Comparison of ENCODE assay signal across 2 cellular contexts in genomic region chr9:133120343-133121199, GRCh38.
TF ChIP-seq lines count a peak whose summit lies in the region.

No MANE protein-coding gene starts in this region.

TF ChIP-seq in IMR-90, 13 proteins besides CTCF, POLR2A, EP300 and RAD21:
- TF ChIP-seq MXI1 (IDR thresholded peaks at IDR 0.05; ENCODE audit: borderline replicate concordance, low read depth, low read length) (peak; percentile 58; the same call in 1 of the 2 replicates), ELK1 (IDR thresholded peaks at IDR 0.05; ENCODE audit: borderline replicate concordance, low read depth, low read length) (no peak)

TF ChIP-seq in HepG2, 621 proteins besides CTCF, POLR2A, EP300 and RAD21 (continues in another document):
- no peak for TF ChIP-seq MAZ (IDR thresholded peaks at IDR 0.05; ENCODE audit: borderline replicate concordance, low read depth, low read length)
- TF ChIP-seq MAZ (CRISPR knock-in tag; IDR thresholded peaks at IDR 0.05; ENCODE audit: low read depth) = peak; percentile 59
- 0 out of 2 replicates have a peak, but pooled peaks have one; percentile 25 for TF ChIP-seq ZNF138 (CRISPR knock-in tag; IDR thresholded peaks at IDR 0.05; ENCODE audit: low read depth)
- 0 out of 2 replicates have a peak, but pooled peaks have one; percentile 29 for TF ChIP-seq ISL2 (CRISPR knock-in tag; IDR thresholded peaks at IDR 0.05)
- no peak for TF ChIP-seq ZNF879 (CRISPR knock-in tag; IDR thresholded peaks at IDR 0.05)
- TF ChIP-seq SPEN (CRISPR knock-in tag; IDR thresholded peaks at IDR 0.05; ENCODE audit: low read depth) = peak; percentile 33; the same call in 1 of the 2 replicates
- TF ChIP-seq CREB3 (CRISPR knock-in tag; IDR thresholded peaks at IDR 0.05) = peak; percentile 44; the same call in 1 of the 2 replicates
- TF ChIP-seq HNF1A (IDR thresholded peaks at IDR 0.05; ENCODE audit: low read depth) = no peak
- 0 out of 2 replicates have a peak, but pooled peaks have one; percentile 19 for TF ChIP-seq HNF1A (CRISPR knock-in tag; IDR thresholded peaks at IDR 0.05; ENCODE audit: borderline replicate concordance)
- TF ChIP-seq AGO2 (optimal IDR thresholded peaks at IDR 0.05; ENCODE audit: low read depth, low read length) = peak; percentile 92
- peak; percentile 46 for TF ChIP-seq ZNF687 (CRISPR knock-in tag; IDR thresholded peaks at IDR 0.05)
- TF ChIP-seq KLF13 (CRISPR knock-in tag; IDR thresholded peaks at IDR 0.05) = no peak
- no peak for TF ChIP-seq ZFP36L2 (CRISPR knock-in tag; IDR thresholded peaks at IDR 0.05)
- peak; percentile 31; the same call in 1 of the 2 replicates for TF ChIP-seq ZNF772 (CRISPR knock-in tag; IDR thresholded peaks at IDR 0.05)
- 0 out of 2 replicates have a peak, but pooled peaks have one; percentile 19 for TF ChIP-seq GABPB1 (CRISPR knock-in tag; IDR thresholded peaks at IDR 0.05)
- TF ChIP-seq YEATS4 (CRISPR knock-in tag; IDR thresholded peaks at IDR 0.05; ENCODE audit: borderline replicate concordance) = peak; percentile 56; the same call in 1 of the 2 replicates
- TF ChIP-seq AHDC1 (CRISPR knock-in tag; IDR thresholded peaks at IDR 0.05; ENCODE audit: borderline replicate concordance) = no peak
- 0 out of 2 replicates have a peak, but pooled peaks have one; percentile 24 for TF ChIP-seq NFKB2 (CRISPR knock-in tag; IDR thresholded peaks at IDR 0.05; ENCODE audit: borderline replicate concordance)
- peak; percentile 48; the same call in 1 of the 2 replicates for TF ChIP-seq RBFOX2 (IDR thresholded peaks at IDR 0.05; ENCODE audit: low read depth, low read length)
- peak; percentile 18; the same call in 1 of the 2 replicates for TF ChIP-seq FOXK1 (CRISPR knock-in tag; IDR thresholded peaks at IDR 0.05; ENCODE audit: borderline replicate concordance, low read depth)
- peak; percentile 31; the same call in 1 of the 2 replicates for TF ChIP-seq ARID4A (CRISPR knock-in tag; IDR thresholded peaks at IDR 0.05; ENCODE audit: borderline replicate concordance)
- TF ChIP-seq HOXA3 (CRISPR knock-in tag; IDR thresholded peaks at IDR 0.05) = peak; percentile 43
- TF ChIP-seq KDM2A (CRISPR knock-in tag; IDR thresholded peaks at IDR 0.05; ENCODE audit: borderline replicate concordance, low read depth) = peak; percentile 62
- no peak for TF ChIP-seq ZNF883 (CRISPR knock-in tag; IDR thresholded peaks at IDR 0.05; ENCODE audit: not compliant biosample characterization)
- TF ChIP-seq ZSCAN30 (CRISPR knock-in tag; IDR thresholded peaks at IDR 0.05) = 0 out of 2 replicates have a peak, but pooled peaks have one; percentile 62
- TF ChIP-seq EEA1 (CRISPR knock-in tag; IDR thresholded peaks at IDR 0.05; ENCODE audit: borderline replicate concordance) = 0 out of 2 replicates have a peak, but pooled peaks have one; percentile 22
- 0 out of 2 replicates have a peak, but pooled peaks have one; percentile 4 for TF ChIP-seq MEIS1 (CRISPR knock-in tag; IDR thresholded peaks at IDR 0.05; ENCODE audit: borderline replicate concordance)
- TF ChIP-seq NFKBIZ (CRISPR knock-in tag; IDR thresholded peaks at IDR 0.05) = no peak
- no peak for TF ChIP-seq ATF6 (CRISPR knock-in tag; conservative IDR thresholded peaks at IDR 0.05)
- TF ChIP-seq SMARCE1 (IDR thresholded peaks at IDR 0.05; ENCODE audit: borderline replicate concordance) = no peak
- TF ChIP-seq SALL2 (CRISPR knock-in tag; IDR thresholded peaks at IDR 0.05) = peak; percentile 48; the same call in 1 of the 2 replicates
- 0 out of 2 replicates have a peak, but pooled peaks have one; percentile 28 for TF ChIP-seq MED13 (CRISPR knock-in tag; IDR thresholded peaks at IDR 0.05)
